8 cellular contexts compared by ENCODE assay signal in genomic region chr19:3369337-3370213, GRCh38. TPM values are rescaled to one million over a fixed set of nuclear protein-coding genes. Genes with fewer than 3 reads are reported as not detected.
A peak's percentile ranks its signal among the peaks of the same experiment; 100 is the strongest.
DNase-seq lines count a peak whose midpoint lies in the region; ATAC-seq and TF ChIP-seq lines count a peak whose summit lies in the region.

No MANE protein-coding gene starts in this region.

- peak overlapping the region; percentile 76 for H3K9ac ChIP-seq in skeletal muscle satellite cell (ENCODE audit: low read depth, low read length)

- H2AFZ ChIP-seq in hepatocyte, result peak overlapping the region; percentile 26

- peak; percentile 25 for ATAC-seq in Right ventricle myocardium inferior
- ATAC-seq in GM18868 (IDR thresholded peaks at IDR 0.05; ENCODE audit: unreplicated experiment), result no peak

- H3K36me3 ChIP-seq in adrenal gland (replicated peaks in 1 of 2), result no peaks in the 10 kb centered on the region
- no peaks in the 10 kb centered on the region for H3K36me3 ChIP-seq in hepatocyte (replicated peaks; ENCODE audit: insufficient read depth, low read depth)
- no peaks in the 10 kb centered on the region for H3K36me3 ChIP-seq in skeletal muscle satellite cell (ENCODE audit: insufficient read depth, low read length)

- H3K4me2 ChIP-seq in hepatocyte (peak overlapping the region; percentile 96), skeletal muscle satellite cell (ENCODE audit: low read length) (peak overlapping the region; percentile 99)

- intact Hi-C loops in Right ventricle myocardium inferior (cut with DNase I), result loop anchor here (2.0 kb wide), 1 partner anchor 17 kb away; no protein-coding TSS in a partner anchor
- intact Hi-C loops in cardiac septum (cut with DNase I), result no loop called here
- intact Hi-C loops in adrenal gland (cut with DNase I), result loop anchor here in 1 of 2 donors (5.0 kb wide), 1 partner anchor 33 kb away; no protein-coding TSS in a partner anchor

- 10 to 16% (median 14%) methylated on average over 36 to 42 of the region's 42 CpGs for WGBS in adrenal gland, 4 donors
- 5% methylated on average over 26 of the region's 42 CpGs for WGBS in hepatocyte (ENCODE audit: low lambda C conversion rate, missing lambda C conversion rate)

- peak overlapping the region; percentile 95 to 100 (median 98) for H3K27ac ChIP-seq in adrenal gland
- H3K27ac ChIP-seq in hepatocyte, result peak overlapping the region; percentile 92

- TF ChIP-seq CTCF in adrenal gland (IDR thresholded peaks at IDR 0.05), result peak in 2 of 6 experiments; percentile 8 to 15
- TF ChIP-seq CTCF in hepatocyte (IDR thresholded peaks at IDR 0.05; ENCODE audit: poor library complexity), result no peak

- H3K4me1 ChIP-seq in adrenal gland (replicated peaks in 1 of 2) (peaks cover 54 to 71% of the 10 kb centered on the region in 2 donors), hepatocyte (ENCODE audit: insufficient read depth) (peaks cover 43% of the 10 kb centered on the region), skeletal muscle satellite cell (ENCODE audit: control insufficient read depth, insufficient read depth, low read length) (peaks cover 50% of the 10 kb centered on the region)

- H3K27me3 ChIP-seq in adrenal gland, result no peaks in the 10 kb centered on the region
- peaks cover 64% of the 10 kb centered on the region for H3K27me3 ChIP-seq in hepatocyte
- H3K27me3 ChIP-seq in skeletal muscle satellite cell (ENCODE audit: control insufficient read depth, insufficient read depth, low read length), result no peaks in the 10 kb centered on the region

- peak overlapping the region; percentile 30 to 90 (median 43) for H3K4me3 ChIP-seq in adrenal gland
- peak overlapping the region; percentile 26 for H3K4me3 ChIP-seq in hepatocyte
- H3K4me3 ChIP-seq in skeletal muscle satellite cell (ENCODE audit: low read length), result peak overlapping the region; percentile 77

- H3K9me2 ChIP-seq in hepatocyte (replicated peaks; ENCODE audit: insufficient read depth), result no peaks in the 10 kb centered on the region

- peak; percentile 25 to 85 for TF ChIP-seq POLR2A in adrenal gland (IDR thresholded peaks at IDR 0.05)

- DNase-seq in Right ventricle myocardium inferior (ENCODE audit: missing footprints), result peak; percentile 85
- DNase-seq in cardiac septum (ENCODE audit: low spot score), result no peak
- peak; percentile 80 to 88 (median 85) for DNase-seq in adrenal gland
- peak; percentile 76 for DNase-seq in hepatocyte (ENCODE audit: low spot score)
- DNase-seq in ecto neural progenitor cell (ENCODE audit: low spot score), result no peak
- DNase-seq in activated CD4-positive, alpha-beta T cell treated with anti-CD3 and anti-CD28 coated beads for 1 hour, result no peak

- H4K20me1 ChIP-seq in hepatocyte (ENCODE audit: insufficient read depth, poor library complexity, severe bottlenecking), result peaks cover 6% of the 10 kb centered on the region

- H3K79me2 ChIP-seq in hepatocyte, result peaks cover 50% of the 10 kb centered on the region

- no peaks in the 10 kb centered on the region for H3K9me3 ChIP-seq in adrenal gland (replicated peaks in 1 of 3)
- no peaks in the 10 kb centered on the region for H3K9me3 ChIP-seq in hepatocyte (ENCODE audit: low read depth)
- H3K9me3 ChIP-seq in skeletal muscle satellite cell (replicated peaks; ENCODE audit: low read length), result no peaks in the 10 kb centered on the region

RNA-seq across cellular contexts. Expression of gene NFIC, which starts 3.2 kb away (rescaled TPM):
- 164 TPM for total RNA-seq in Right ventricle myocardium inferior
- 178 TPM for total RNA-seq in cardiac septum
- total RNA-seq in adrenal gland, result 100 to 1,000 TPM; 124 to 329 (median 236) TPM
- polyA plus RNA-seq in adrenal gland, result 100 to 1,000 TPM in 1 of 3 donors, 10 to 100 TPM in 2; 34.9 to 154 (median 69.2) TPM
- total RNA-seq in hepatocyte, result 7.1 and 7.8 TPM in 2 replicates
- 20.9 and 30.5 TPM in 2 replicates for polyA plus RNA-seq in hepatocyte
- 72.1 and 73.3 TPM in 2 replicates for total RNA-seq in skeletal muscle satellite cell (2012; rRNA removed)

Comparison
In these comparisons a context has a peak if more than half of its experiments do, and no peak if none do; other contexts are left out.
1. DNase-seq: peak in Right ventricle myocardium inferior (single experiment), adrenal gland (7 of 7) and hepatocyte (single experiment); none in cardiac septum (single experiment), ecto neural progenitor cell (single experiment) and activated CD4-positive, alpha-beta T cell treated with anti-CD3 and anti-CD28 coated beads for 1 hour (single experiment).
2. H3K4me3 ChIP-seq: peak in every context shown above with its lines; median percentile 77 in skeletal muscle satellite cell; 43 in adrenal gland; 26 in hepatocyte.
3. RNA of gene NFIC, which starts 3.2 kb away (total RNA-seq): 124 to 329 TPM in adrenal gland, 178 TPM in cardiac septum (single experiment) and 164 TPM in Right ventricle myocardium inferior (single experiment); 7.1 to 7.8 TPM in hepatocyte; every median in the first group is over 10 times any median in the second.